8 cellular contexts compared by ENCODE assay signal in genomic region chr14:101948666-101949205, GRCh38. TPM values are rescaled to one million over a fixed set of nuclear protein-coding genes. Genes with fewer than 3 reads are reported as not detected.
A peak's percentile ranks its signal among the peaks of the same experiment; 100 is the strongest.
DNase-seq lines count a peak whose midpoint lies in the region; ATAC-seq and TF ChIP-seq lines count a peak whose summit lies in the region.

No MANE protein-coding gene starts in this region.

- no peaks in the 10 kb centered on the region for H3K9me3 Mint-ChIP-seq in stimulated activated naive CD8-positive, alpha-beta T cell treated with anti-CD3 and anti-CD28 coated beads, Interleukin-15, Interleukin-2, amounts not matched to agents 100 ng/mL and 50 ng/mL, for 24 hours

- H3K36me3 ChIP-seq in ascending aorta (no peaks in the 10 kb centered on the region), left lung (no peaks in the 10 kb centered on the region), tibial artery (no peaks in the 10 kb centered on the region)

- ATAC-seq in stimulated activated naive CD8-positive, alpha-beta T cell treated with anti-CD3 and anti-CD28 coated beads, Interleukin-15, Interleukin-2, amounts not matched to agents 100 U/mL and 50 U/mL, for 24 hours = no peak
- peak; percentile 4 for ATAC-seq in left lung

- no peaks in the 10 kb centered on the region for H3K9me3 ChIP-seq in ascending aorta
- H3K9me3 ChIP-seq in left lung = no peaks in the 10 kb centered on the region
- H3K9me3 ChIP-seq in tibial artery = no peaks in the 10 kb centered on the region

- H3K27me3 ChIP-seq in ascending aorta (no peaks in the 10 kb centered on the region), left lung (peaks cover 0 to 30% of the 10 kb centered on the region in 2 donors), tibial artery (no peaks in the 10 kb centered on the region)

- intact Hi-C loops in ascending aorta (cut with DNase I) = loop anchor here (1.0 to 5.0 kb wide), 6 partner anchors 16 to 564 kb away; partner anchors contain the start of genes DYNC1H1 and HSP90AA1
- intact Hi-C loops in left lung (cut with DNase I) = no loop called here
- intact Hi-C loops in tibial artery (cut with DNase I; ENCODE audit: low total_unique reads) = no loop called here

- TF ChIP-seq CTCF in ascending aorta (IDR thresholded peaks at IDR 0.05) (no peak), left lung (IDR thresholded peaks at IDR 0.05) (no peak), tibial artery (IDR thresholded peaks at IDR 0.05) (no peak)

- H3K4me3 ChIP-seq in ascending aorta = peak overlapping the region; percentile 71 to 96
- H3K4me3 ChIP-seq in left lung = peak overlapping the region; percentile 73 to 78
- peak overlapping the region; percentile 64 to 69 for H3K4me3 ChIP-seq in tibial artery

- peaks cover 18% of the 10 kb centered on the region for H3K4me1 Mint-ChIP-seq in stimulated activated naive CD8-positive, alpha-beta T cell treated with anti-CD3 and anti-CD28 coated beads, Interleukin-15, Interleukin-2, amounts not matched to agents 100 ng/mL and 50 ng/mL, for 24 hours (ENCODE audit: low read depth)

- H3K27me3 Mint-ChIP-seq in stimulated activated naive CD8-positive, alpha-beta T cell treated with anti-CD3 and anti-CD28 coated beads, Interleukin-15, Interleukin-2, amounts not matched to agents 100 ng/mL and 50 ng/mL, for 24 hours = peaks cover 23% of the 10 kb centered on the region

- H3K4me1 ChIP-seq in ascending aorta (peaks cover 7 to 10% of the 10 kb centered on the region in 2 donors), left lung (peaks cover 9 to 20% of the 10 kb centered on the region in 2 donors), tibial artery (peaks cover 0 to 24% (median 14%) of the 10 kb centered on the region in 4 donors)

- peak overlapping the region; percentile 91 for H3K27ac Mint-ChIP-seq in stimulated activated naive CD8-positive, alpha-beta T cell treated with anti-CD3 and anti-CD28 coated beads, Interleukin-15, Interleukin-2, amounts not matched to agents 100 ng/mL and 50 ng/mL, for 24 hours

- H3K4me3 Mint-ChIP-seq in stimulated activated naive CD8-positive, alpha-beta T cell treated with anti-CD3 and anti-CD28 coated beads, Interleukin-15, Interleukin-2, amounts not matched to agents 100 ng/mL and 50 ng/mL, for 24 hours = peak overlapping the region; percentile 90

- no peaks in the 10 kb centered on the region for H3K36me3 Mint-ChIP-seq in stimulated activated naive CD8-positive, alpha-beta T cell treated with anti-CD3 and anti-CD28 coated beads, Interleukin-15, Interleukin-2, amounts not matched to agents 100 ng/mL and 50 ng/mL, for 24 hours (ENCODE audit: low read depth)

- H3K27ac ChIP-seq in ascending aorta = peak overlapping the region; percentile 90 to 93
- peak overlapping the region; percentile 99 for H3K27ac ChIP-seq in left lung
- peak overlapping the region; percentile 93 to 97 for H3K27ac ChIP-seq in tibial artery

- DNase-seq in stimulated activated naive CD8-positive, alpha-beta T cell treated with anti-CD3 and anti-CD28 coated beads, Interleukin-15, Interleukin-2, amounts not matched to agents 100 U/mL and 50 U/mL, for 24 hours = no peak
- DNase-seq in ascending aorta (ENCODE audit: low spot score in 2 of 2) (no peak), left lung (peak in 1 of 2 donors; percentile 84), tibial artery (no peak), NCI-H748 (lab: John Stamatoyannopoulos, UW; ENCODE audit: unreplicated experiment) (no peak), retina (no peak), NCI-H526 (lab: John Stamatoyannopoulos, UW) (no peak)

RNA-seq across cellular contexts. Expression of gene DYNC1H1, which starts 15.6 kb away (rescaled TPM):
- total RNA-seq in ascending aorta (577 TPM), left lung (100 to 1,000 TPM; 492 to 514 TPM)
